ENCODE assay signal across 14 cellular contexts in genomic region chr17:82018152-82019041, GRCh38. TPM values are rescaled to one million over a fixed set of nuclear protein-coding genes. Genes with fewer than 3 reads are reported as not detected.
DNase-seq lines count a peak whose midpoint lies in the region; ATAC-seq and TF ChIP-seq lines count a peak whose summit lies in the region.
"Had no signal": no experiment of that assay in that cellular context is flagged by ENCODE, and none has a peak within 500 bp of the region (broad histone marks: within the 10 kb centered on the region; RNA-seq: fewer than 3 reads in every experiment).

No MANE protein-coding gene starts in this region.

- H3K9me3 Mint-ChIP-seq in activated naive CD4-positive, alpha-beta T cell treated with anti-CD3 and anti-CD28 coated beads, Interleukin-2, amount 50 U/mL, for 24 hours = no peaks in the 10 kb centered on the region

- no peaks in the 10 kb centered on the region for H3K27me3 ChIP-seq in psoas muscle (ENCODE audit: insufficient read depth in 3 of 3, low read length in 2 of 3)
- H3K27me3 ChIP-seq: gastroesophageal sphincter had no signal

- H3K27ac Mint-ChIP-seq in activated naive CD4-positive, alpha-beta T cell treated with anti-CD3 and anti-CD28 coated beads, Interleukin-2, amount 50 U/mL, for 24 hours = peak overlapping the region; percentile 17

- peaks cover 12% of the 10 kb centered on the region; the same call in 1 of the 2 replicates for H3K79me2 ChIP-seq in OCI-LY7 (ENCODE audit: insufficient read depth, low read depth, low read length)

- H3K9me3 ChIP-seq in OCI-LY7 (ENCODE audit: low read length) (no peaks in the 10 kb centered on the region), psoas muscle (no peaks in the 10 kb centered on the region)
- H3K9me3 ChIP-seq: gastroesophageal sphincter had no signal

- TF ChIP-seq CTCF in OCI-LY7 (conservative IDR thresholded peaks at IDR 0.05; ENCODE audit: low read length) = no peak
- TF ChIP-seq CTCF in psoas muscle (IDR thresholded peaks at IDR 0.05) = no peak

- no peaks in the 10 kb centered on the region for H3K27me3 Mint-ChIP-seq in activated naive CD4-positive, alpha-beta T cell treated with anti-CD3 and anti-CD28 coated beads, Interleukin-2, amount 50 U/mL, for 24 hours

- no peak overlapping the region for H2AFZ ChIP-seq in OCI-LY7 (ENCODE audit: low read length)

- peak overlapping the region; percentile 55 for H3K4me3 Mint-ChIP-seq in activated naive CD4-positive, alpha-beta T cell treated with anti-CD3 and anti-CD28 coated beads, Interleukin-2, amount 50 U/mL, for 24 hours

- 33 to 46% (median 39%) methylated on average over 20 of the region's 20 CpGs for WGBS in psoas muscle, 3 donors

- ATAC-seq in psoas muscle = peak in 2 of 4 donors; percentile 5 to 27
- ATAC-seq: gastroesophageal sphincter, GM12878, right cardiac atrium had no signal

- H3K4me3 ChIP-seq in OCI-LY7 (ENCODE audit: low read depth, low read length, poor library complexity, severe bottlenecking) (no peak overlapping the region), psoas muscle (no peak overlapping the region)
- H3K4me3 ChIP-seq: gastroesophageal sphincter, GM12878 had no signal

- H3K4me1 Mint-ChIP-seq in activated naive CD4-positive, alpha-beta T cell treated with anti-CD3 and anti-CD28 coated beads, Interleukin-2, amount 50 U/mL, for 24 hours = peaks cover 13% of the 10 kb centered on the region

- DNase-seq in activated naive CD4-positive, alpha-beta T cell treated with Interleukin-2 at 50 U/mL for 16 hours = no peak
- DNase-seq in OCI-LY7 (ENCODE audit: low spot score) = no peak
- no peak for DNase-seq in psoas muscle
- no peak for DNase-seq in globus pallidus (ENCODE audit: low spot score)
- no peak for DNase-seq in activated effector memory CD4-positive, alpha-beta T cell treated with anti-CD3 and anti-CD28 coated beads, Interleukin-2, amount 50 U/mL, for 16 hours
- DNase-seq: activated effector memory CD4-positive, alpha-beta T cell treated with Interleukin-2 at 50 U/mL for 16 hours; DND-41; NCI-H187; right cardiac atrium; stimulated activated naive CD4-positive, alpha-beta T cell treated with Interleukin-2 at 50 U/mL for 16 hours; T-helper 2 cell had no signal

- H3K4me2 ChIP-seq in OCI-LY7 (ENCODE audit: low read length) = no peak overlapping the region

- H3K9me2 ChIP-seq in OCI-LY7 (ENCODE audit: insufficient read depth, low read length) = no peaks in the 10 kb centered on the region

- POLR2A ChIA-PET in OCI-LY7 (lab: Charles Lee) = no interaction called here

- BruUV-seq in OCI-LY7 (replicated peaks; lab: Mats Ljungman, UMichigan) = TSS peak; percentile 91

- intact Hi-C loops in OCI-LY7 (cut with micrococcal nuclease; ENCODE audit: unreplicated experiment) (no loop called here), psoas muscle (cut with DNase I) (loop anchor here in 1 of 2 donors (5.0 kb wide), 1 partner anchor 41 kb away; the partner anchor contains the start of gene ASPSCR1)

- H4K20me1 ChIP-seq in OCI-LY7 (ENCODE audit: insufficient read depth, low read length) = no peaks in the 10 kb centered on the region

- H3K36me3 ChIP-seq in OCI-LY7 (ENCODE audit: insufficient read depth, low read length) (peaks cover 11% of the 10 kb centered on the region; the same call in 1 of the 2 replicates), psoas muscle (ENCODE audit: insufficient read depth in 1 of 2, low read depth in 1 of 2) (peaks cover 0 to 3% of the 10 kb centered on the region in 2 donors)

- H3K36me3 Mint-ChIP-seq in activated naive CD4-positive, alpha-beta T cell treated with anti-CD3 and anti-CD28 coated beads, Interleukin-2, amount 50 U/mL, for 24 hours = no peaks in the 10 kb centered on the region

- H3K4me1 ChIP-seq in OCI-LY7 (ENCODE audit: insufficient read depth, low read length, poor library complexity, severe bottlenecking) (peaks cover 22% of the 10 kb centered on the region), psoas muscle (peaks cover 37% of the 10 kb centered on the region)

- H3K27ac ChIP-seq in OCI-LY7 (ENCODE audit: low read depth, low read length, poor library complexity, severe bottlenecking) = no peak overlapping the region
- peak overlapping the region; percentile 65 for H3K27ac ChIP-seq in psoas muscle
- H3K27ac ChIP-seq: gastroesophageal sphincter had no signal

- CTCF ChIA-PET in OCI-LY7 (lab: Charles Lee; ENCODE audit: unreplicated experiment) = no interaction called here

RNA-seq across cellular contexts. Expression of gene CENPX, which starts 4.3 kb away (rescaled TPM):
- total RNA-seq in OCI-LY7 (2014; rRNA removed; shearing (Covaris generic)) = 249 and 251 TPM in 2 replicates
- total RNA-seq in OCI-LY7 (2022) (107 and 130 TPM in 2 replicates), psoas muscle (10 to 100 TPM; 15.9 to 24.6 (median 19.7) TPM)
- 10 to 100 TPM; 53.8 to 79.4 (median 64.4) TPM for polyA plus RNA-seq in psoas muscle

RNA-seq across cellular contexts. Expression of gene LRRC45, which starts 4.7 kb away (rescaled TPM):
- total RNA-seq in OCI-LY7 (2014; rRNA removed; shearing (Covaris generic)) = 52.0 and 62.6 TPM in 2 replicates
- total RNA-seq in OCI-LY7 (2022) = 40.9 and 41.2 TPM in 2 replicates
- 1 to 10 TPM; 1.4 to 3.0 (median 1.9) TPM for total RNA-seq in psoas muscle
- polyA plus RNA-seq in psoas muscle = 1 to 10 TPM; 3.5 to 7.1 (median 4.0) TPM

RNA-seq across cellular contexts. Expression of gene RAC3, which starts 13.1 kb away (rescaled TPM):
- 15.7 and 24.4 TPM in 2 replicates for total RNA-seq in OCI-LY7 (2014; rRNA removed; shearing (Covaris generic))
- total RNA-seq in OCI-LY7 (2022) (15.1 and 16.4 TPM in 2 replicates), psoas muscle (not detected)
- under 1 TPM in 2 of 3 donors, not detected in 1; 0.05 to 0.83 TPM for polyA plus RNA-seq in psoas muscle

RNA-seq across cellular contexts. Expression of gene DCXR, which starts 19.1 kb away (rescaled TPM):
- total RNA-seq in OCI-LY7 (2014; rRNA removed; shearing (Covaris generic)) = 138 and 147 TPM in 2 replicates
- 132 and 138 TPM in 2 replicates for total RNA-seq in OCI-LY7 (2022)
- 100 to 1,000 TPM; 111 to 216 (median 155) TPM for total RNA-seq in psoas muscle
- polyA plus RNA-seq in psoas muscle = 100 to 1,000 TPM; 117 to 158 (median 147) TPM

RNA-seq across cellular contexts. Expression of gene RFNG, which starts 33.2 kb away (rescaled TPM):
- 50.5 and 59.4 TPM in 2 replicates for total RNA-seq in OCI-LY7 (2014; rRNA removed; shearing (Covaris generic))
- total RNA-seq in OCI-LY7 (2022) = 41.3 and 47.3 TPM in 2 replicates
- 10 to 100 TPM; 27.1 to 37.3 (median 29.3) TPM for total RNA-seq in psoas muscle
- polyA plus RNA-seq in psoas muscle = 10 to 100 TPM; 31.0 to 40.7 (median 37.3) TPM

Comparison
In these comparisons a context has a peak if more than half of its experiments do, and no peak if none do; other contexts are left out.
1. RNA of gene CENPX, which starts 4.3 kb away (total RNA-seq): 107 to 251 TPM in OCI-LY7; 15.9 to 24.6 TPM in psoas muscle; every median in the first group is over 4 times any median in the second.
2. RNA of gene LRRC45, which starts 4.7 kb away (total RNA-seq): 40.9 to 62.6 TPM in OCI-LY7; 1.4 to 3.0 TPM in psoas muscle; every median in the first group is over 10 times any median in the second.
3. RNA of gene RAC3, which starts 13.1 kb away (total RNA-seq): 15.1 to 24.4 TPM in OCI-LY7; not detected in psoas muscle; every median in the first group is over 10 times any median in the second.